ENCODE assay signal across 1 cellular context in genomic region chr15:90101130-90101968, GRCh38.
TF ChIP-seq lines count a peak whose summit lies in the region.

No MANE protein-coding gene starts in this region.

TF ChIP-seq in HepG2, 621 proteins besides CTCF, POLR2A, EP300 and RAD21 (continued from another document):
- TF ChIP-seq ZBTB38 (CRISPR knock-in tag; IDR thresholded peaks at IDR 0.05) (0 out of 2 replicates have a peak, but pooled peaks have one; percentile 13), HDAC2 (CRISPR knock-in tag; IDR thresholded peaks at IDR 0.05) (0 out of 2 replicates have a peak, but pooled peaks have one; percentile 26), SNAPC2 (CRISPR knock-in tag; IDR thresholded peaks at IDR 0.05) (no peak)
- TF ChIP-seq, protein P1, sequence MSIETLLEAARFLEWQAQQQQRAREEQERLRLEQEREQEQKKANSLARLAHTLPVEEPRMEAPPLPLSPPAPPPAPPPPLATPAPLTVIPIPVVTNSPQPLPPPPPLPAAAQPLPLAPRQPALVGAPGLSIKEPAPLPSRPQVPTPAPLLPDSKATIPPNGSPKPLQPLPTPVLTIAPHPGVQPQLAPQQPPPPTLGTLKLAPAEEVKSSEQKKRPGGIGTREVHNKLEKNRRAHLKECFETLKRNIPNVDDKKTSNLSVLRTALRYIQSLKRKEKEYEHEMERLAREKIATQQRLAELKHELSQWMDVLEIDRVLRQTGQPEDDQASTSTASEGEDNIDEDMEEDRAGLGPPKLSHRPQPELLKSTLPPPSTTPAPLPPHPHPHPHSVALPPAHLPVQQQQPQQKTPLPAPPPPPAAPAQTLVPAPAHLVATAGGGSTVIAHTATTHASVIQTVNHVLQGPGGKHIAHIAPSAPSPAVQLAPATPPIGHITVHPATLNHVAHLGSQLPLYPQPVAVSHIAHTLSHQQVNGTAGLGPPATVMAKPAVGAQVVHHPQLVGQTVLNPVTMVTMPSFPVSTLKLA (IDR thresholded peaks at IDR 0.05), result no peak
TF ChIP-seq in HepG2: peak in this region for 70.
